Comparison of ENCODE assay signal across 12 cellular contexts in the genomic region with DNA sequence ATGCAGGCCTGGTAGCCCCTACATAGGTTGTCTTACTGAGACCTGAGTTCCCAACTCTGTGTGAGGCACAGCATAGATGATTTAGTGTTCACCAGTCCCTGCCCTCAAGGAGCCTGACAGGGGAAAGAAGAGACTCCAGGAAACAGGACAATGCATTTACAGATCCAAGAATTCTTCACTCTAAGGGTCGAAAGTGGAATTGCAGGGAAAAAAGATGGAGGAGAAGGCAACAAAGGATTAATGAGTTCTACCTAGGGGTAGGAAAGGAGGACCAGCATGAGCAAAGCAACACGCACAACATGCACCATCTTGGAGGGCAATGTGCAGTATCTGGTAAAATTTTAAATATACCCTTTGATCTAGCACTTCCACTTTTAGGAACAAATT. TPM values are rescaled to one million over a fixed set of nuclear protein-coding genes. Genes with fewer than 3 reads are reported as not detected.
DNase-seq lines count a peak whose midpoint lies in the region; ATAC-seq and TF ChIP-seq lines count a peak whose summit lies in the region.
"Had no signal": no experiment of that assay in that cellular context is flagged by ENCODE, and none has a peak within 500 bp of the region (broad histone marks: within the 10 kb centered on the region; RNA-seq: fewer than 3 reads in every experiment).

No MANE protein-coding gene starts in this region.

- no TSS peak for BruUV-seq in Caco-2 (replicated peaks; lab: Mats Ljungman, UMichigan)

- in situ Hi-C loops in astrocyte of the cerebellum (cut with HindIII; ENCODE audit: low sequenced_read_pairs), result no loop called here

- H3K9me3 Mint-ChIP-seq in Caco-2 (ENCODE audit: unreplicated experiment) (no peaks in the 10 kb centered on the region), HFFc6 (no peaks in the 10 kb centered on the region), memory B cell (no peaks in the 10 kb centered on the region)
- H3K9me3 Mint-ChIP-seq in activated T-helper 17 cell treated with anti-CD3 and anti-CD28 coated beads, Interleukin-2, amount 50 U/mL, for 72 hours, result no peaks in the 10 kb centered on the region

- H3K27ac Mint-ChIP-seq in Caco-2 (ENCODE audit: unreplicated experiment) (no peak overlapping the region), HFFc6 (no peak overlapping the region), memory B cell (peak overlapping the region; percentile 0)
- no peak overlapping the region for H3K27ac Mint-ChIP-seq in activated T-helper 17 cell treated with anti-CD3 and anti-CD28 coated beads, Interleukin-2, amount 50 U/mL, for 72 hours

- no peaks in the 10 kb centered on the region for H3K27me3 Mint-ChIP-seq in Caco-2 (ENCODE audit: insufficient read depth, unreplicated experiment)
- peaks cover 11% of the 10 kb centered on the region for H3K27me3 Mint-ChIP-seq in HFFc6 (ENCODE audit: insufficient read depth)
- no peaks in the 10 kb centered on the region for H3K27me3 Mint-ChIP-seq in memory B cell
- no peaks in the 10 kb centered on the region for H3K27me3 Mint-ChIP-seq in activated T-helper 17 cell treated with anti-CD3 and anti-CD28 coated beads, Interleukin-2, amount 50 U/mL, for 72 hours

- POLR2A ChIA-PET in Caco-2 (lab: Charles Lee), result no interaction called here

- peaks cover 5% of the 10 kb centered on the region; the same call in 1 of the 2 replicates for H3K4me1 ChIP-seq in Caco-2

- H3K36me3 Mint-ChIP-seq in Caco-2 (ENCODE audit: insufficient read depth, unreplicated experiment) (peaks cover 91% of the 10 kb centered on the region), HFFc6 (ENCODE audit: low read depth) (peaks cover 9% of the 10 kb centered on the region), memory B cell (peaks cover 8% of the 10 kb centered on the region)
- peaks cover 50% of the 10 kb centered on the region for H3K36me3 Mint-ChIP-seq in activated T-helper 17 cell treated with anti-CD3 and anti-CD28 coated beads, Interleukin-2, amount 50 U/mL, for 72 hours (ENCODE audit: low read depth)

- intact Hi-C loops in Caco-2 (cut with micrococcal nuclease; ENCODE audit: unreplicated experiment) (no loop called here), cardiac septum (cut with DNase I) (no loop called here)

- H3K27me3 ChIP-seq in Caco-2 (replicated peaks; ENCODE audit: control insufficient read depth, insufficient read depth, low read length), result no peaks in the 10 kb centered on the region
- H3K27me3 ChIP-seq: heart left ventricle had no signal

- no peak for ATAC-seq in memory B cell (ENCODE audit: low read depth)
- no peak for ATAC-seq in activated T-helper 17 cell treated with anti-CD3 and anti-CD28 coated beads, Interleukin-2, amount 50 U/mL, for 72 hours (replicated peaks)
- ATAC-seq: heart left ventricle had no signal

- H3K4me3 Mint-ChIP-seq in Caco-2 (ENCODE audit: unreplicated experiment) (no peak overlapping the region), HFFc6 (no peak overlapping the region), memory B cell (no peak overlapping the region)
- no peak overlapping the region for H3K4me3 Mint-ChIP-seq in activated T-helper 17 cell treated with anti-CD3 and anti-CD28 coated beads, Interleukin-2, amount 50 U/mL, for 72 hours

- CTCF ChIA-PET in Caco-2 (lab: Charles Lee), result interaction anchor here (0.6 to 3.6 kb wide), 2 partner anchors 9 to 21 kb away, joined by 3 to 37 read pairs; no protein-coding TSS in a partner anchor

- DNase-seq in Caco-2 (no peak), HFFc6 (no peak), astrocyte of the cerebellum (ENCODE audit: low read depth) (no peak), memory B cell (ENCODE audit: low spot score in 2 of 2) (no peak), NCI-H187 (lab: John Stamatoyannopoulos, UW) (no peak), cardiac septum (ENCODE audit: low spot score) (no peak)
- DNase-seq: activated CD4-positive, CD25-positive, alpha-beta regulatory T cell treated with anti-CD3 and anti-CD28 coated beads, Interleukin-2, amount 50 U/mL, for 72 hours; heart left ventricle; NCI-H1436 treated with DMSO at 0.1 percent for 48 hours; NCI-H510A treated with DMSO at 0.1 percent for 48 hours; stimulated activated CD4-positive, alpha-beta T cell treated with anti-CD3 and anti-CD28 coated beads, Interleukin-15, amount 100 ng/mL, for 24 hours had no signal

- peaks cover 24% of the 10 kb centered on the region for H3K4me1 Mint-ChIP-seq in Caco-2 (ENCODE audit: low read depth, unreplicated experiment)
- H3K4me1 Mint-ChIP-seq in HFFc6 (ENCODE audit: low read depth), result peaks cover 32% of the 10 kb centered on the region
- peaks cover 15% of the 10 kb centered on the region for H3K4me1 Mint-ChIP-seq in memory B cell
- peaks cover 14% of the 10 kb centered on the region for H3K4me1 Mint-ChIP-seq in activated T-helper 17 cell treated with anti-CD3 and anti-CD28 coated beads, Interleukin-2, amount 50 U/mL, for 72 hours

- peaks cover 4% of the 10 kb centered on the region for H3K36me3 ChIP-seq in Caco-2 (ENCODE audit: control insufficient read depth, insufficient read depth, low read length)

- H3K4me3 ChIP-seq in Caco-2 (ENCODE audit: low read depth, low read length) (no peak overlapping the region), astrocyte of the cerebellum (ENCODE audit: low read depth, low read length) (no peak overlapping the region)
- H3K4me3 ChIP-seq: heart left ventricle had no signal

- no peaks in the 10 kb centered on the region for H3K9me3 ChIP-seq in Caco-2
- H3K9me3 ChIP-seq: heart left ventricle had no signal

- TF ChIP-seq CTCF in Caco-2 (IDR thresholded peaks at IDR 0.05; ENCODE audit: insufficient read depth in 1 of 2, low read depth in 1 of 2, low read length in 1 of 2, severe bottlenecking in 1 of 2, unreplicated experiment in 1 of 2), result peak; percentile 27 to 46
- TF ChIP-seq CTCF in HFFc6 (IDR thresholded peaks at IDR 0.05), result peak; percentile 44
- peak; percentile 20 for TF ChIP-seq CTCF in astrocyte of the cerebellum (IDR thresholded peaks at IDR 0.05; ENCODE audit: low read depth, low read length, missing control alignments)

RNA-seq across cellular contexts. Expression of a gene that starts 5.9 kb away (rescaled TPM):
- total RNA-seq in Caco-2 (2022) (5.4 and 6.1 TPM in 2 replicates), cardiac septum (3.5 TPM)
- 1 to 10 TPM; 2.2 to 3.6 (median 2.8) TPM for total RNA-seq in HFFc6 (2021; fragmentation: NEBNext Ultra II Directional; extraction: Animal tissue kit (Norgen Biotek cat#: 25700))
- 10 to 100 TPM in 1 of 2 donors, 1 to 10 TPM in 1; 7.2 to 52.4 TPM for total RNA-seq in activated T-helper 17 cell treated with anti-CD3 and anti-CD28 coated beads, Interleukin-2, amount 50 U/mL, for 72 hours

RNA-seq across cellular contexts. Expression of a gene that starts 43.1 kb away (rescaled TPM):
- total RNA-seq in Caco-2 (2022), result 815 and 833 TPM in 2 replicates
- total RNA-seq in HFFc6 (2021; fragmentation: NEBNext Ultra II Directional; extraction: Animal tissue kit (Norgen Biotek cat#: 25700)), result 100 to 1,000 TPM; 200 to 230 (median 213) TPM
- 100 to 1,000 TPM; 269 to 280 TPM for total RNA-seq in activated T-helper 17 cell treated with anti-CD3 and anti-CD28 coated beads, Interleukin-2, amount 50 U/mL, for 72 hours
- total RNA-seq in cardiac septum, result 77.9 TPM

RNA-seq across cellular contexts. Expression of a gene that starts 43.1 kb away (rescaled TPM):
- total RNA-seq in Caco-2 (2022), result 146 and 147 TPM in 2 replicates
- 10 to 100 TPM; 61.5 to 85.3 (median 78.7) TPM for total RNA-seq in HFFc6 (2021; fragmentation: NEBNext Ultra II Directional; extraction: Animal tissue kit (Norgen Biotek cat#: 25700))
- 100 to 1,000 TPM; 106 to 116 TPM for total RNA-seq in activated T-helper 17 cell treated with anti-CD3 and anti-CD28 coated beads, Interleukin-2, amount 50 U/mL, for 72 hours
- total RNA-seq in cardiac septum, result 44.4 TPM
